In genomic region chr3:123406598-123406997, GRCh38 we compare ENCODE assay signal across 1 cellular context.
TF ChIP-seq lines count a peak whose summit lies in the region.

No MANE protein-coding gene starts in this region.

TF ChIP-seq in liver, 16 proteins besides CTCF, POLR2A, EP300 and RAD21 (continued from another document):
- TF ChIP-seq ATF3 (IDR thresholded peaks at IDR 0.05), result no peak
